32 cellular contexts compared by ENCODE assay signal in the genomic region with DNA sequence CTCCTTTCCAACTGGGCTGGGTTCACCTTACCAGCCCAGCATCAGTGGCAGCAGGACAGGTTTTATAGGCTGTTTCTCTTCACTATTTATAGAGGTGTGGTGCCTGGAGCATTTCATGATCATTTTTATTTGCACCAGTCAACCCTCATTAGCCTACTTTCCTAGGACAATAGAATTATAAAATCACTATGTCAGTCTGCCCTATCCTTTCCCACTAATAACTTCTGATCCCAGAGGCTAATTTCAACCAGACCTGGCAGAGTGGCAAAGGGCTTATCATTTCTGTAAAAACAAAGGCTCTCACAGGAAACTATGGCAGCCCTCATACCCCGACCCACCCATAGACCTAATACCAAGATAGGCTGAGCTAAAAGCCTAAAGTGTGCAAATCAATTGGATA.
"Had no signal": no experiment of that assay in that cellular context is flagged by ENCODE, and none has a peak within 500 bp of the region (broad histone marks: within the 10 kb centered on the region; RNA-seq: fewer than 3 reads in every experiment).

No MANE protein-coding gene starts in this region.

- H3K4me3 Mint-ChIP-seq: activated CD4-positive, alpha-beta T cell treated with anti-CD3 and anti-CD28 coated beads for 36 hours; activated naive CD4-positive, alpha-beta T cell treated with anti-CD3 and anti-CD28 coated beads for 36 hours; activated naive CD8-positive, alpha-beta T cell treated with anti-CD3 and anti-CD28 coated beads for 36 hours; activated T-cell treated with anti-CD3 and anti-CD28 coated beads, Interleukin-2, amount 50 U/mL, for 72 hours; brain; immature natural killer cell; naive thymus-derived CD4-positive, alpha-beta T cell; stimulated activated naive B cell treated with anti-CD40 and anti-IgM and Interleukin-4, amounts not matched to agents 10 μg/mL and 1 μg/mL and 100 μg/mL, for 72 hours; T-helper 2 cell treated with Interferon-gamma antibody and Interleukin-4, amounts not matched to agents 5 μg/mL and 100 μg/mL, for 36 hours had no signal

- H3K27me3 Mint-ChIP-seq: activated CD4-positive, alpha-beta T cell treated with anti-CD3 and anti-CD28 coated beads for 36 hours; activated naive CD8-positive, alpha-beta T cell treated with anti-CD3 and anti-CD28 coated beads for 36 hours; naive thymus-derived CD4-positive, alpha-beta T cell; stimulated activated naive B cell treated with anti-CD40 and anti-IgM and Interleukin-4, amounts not matched to agents 10 μg/mL and 1 μg/mL and 100 μg/mL, for 72 hours had no signal

- H3K36me3 ChIP-seq: adrenal gland, cardiac muscle cell, heart left ventricle, pancreas, sigmoid colon, stomach, thyroid gland, upper lobe of left lung, vagina had no signal

- H3K36me3 Mint-ChIP-seq: activated naive CD8-positive, alpha-beta T cell treated with anti-CD3 and anti-CD28 coated beads for 36 hours; brain; immature natural killer cell; naive thymus-derived CD4-positive, alpha-beta T cell; stimulated activated naive B cell treated with anti-CD40 and anti-IgM and Interleukin-4, amounts not matched to agents 10 μg/mL and 1 μg/mL and 100 μg/mL, for 72 hours had no signal

- H3K4me1 ChIP-seq: adrenal gland, heart left ventricle, pancreas, psoas muscle, sigmoid colon, stomach, thyroid gland, upper lobe of left lung, vagina had no signal

- H3K4me3 ChIP-seq: adrenal gland, cardiac muscle cell, heart left ventricle, pancreas, psoas muscle, sigmoid colon, smooth muscle cell, stomach, thyroid gland, upper lobe of left lung, vagina had no signal

- H3K27ac Mint-ChIP-seq: activated CD4-positive, alpha-beta T cell treated with anti-CD3 and anti-CD28 coated beads for 36 hours; activated naive CD4-positive, alpha-beta T cell treated with anti-CD3 and anti-CD28 coated beads for 36 hours; activated naive CD8-positive, alpha-beta T cell treated with anti-CD3 and anti-CD28 coated beads for 36 hours; activated T-cell treated with anti-CD3 and anti-CD28 coated beads, Interleukin-2, amount 50 U/mL, for 72 hours; brain; immature natural killer cell; naive thymus-derived CD4-positive, alpha-beta T cell; stimulated activated naive B cell treated with anti-CD40 and anti-IgM and Interleukin-4, amounts not matched to agents 10 μg/mL and 1 μg/mL and 100 μg/mL, for 72 hours; T-helper 2 cell treated with Interferon-gamma antibody and Interleukin-4, amounts not matched to agents 5 μg/mL and 100 μg/mL, for 36 hours had no signal

- H3K9me3 ChIP-seq: adrenal gland, heart left ventricle, pancreas, psoas muscle, sigmoid colon, stomach, thyroid gland, upper lobe of left lung, vagina had no signal

- H3K4me2 ChIP-seq: smooth muscle cell had no signal

- H3K27me3 ChIP-seq: adrenal gland, cardiac muscle cell, heart left ventricle, pancreas, sigmoid colon, stomach, thyroid gland, upper lobe of left lung, vagina had no signal

- DNase-seq: activated CD4-positive, alpha-beta T cell treated with anti-CD3 and anti-CD28 coated beads for 36 hours; activated CD4-positive, CD25-positive, alpha-beta regulatory T cell; activated effector memory CD4-positive, alpha-beta T cell treated with Interleukin-2 at 50 U/mL for 16 hours; activated naive CD4-positive, alpha-beta T cell treated with anti-CD3 and anti-CD28 coated beads for 36 hours; activated naive CD8-positive, alpha-beta T cell treated with anti-CD3 and anti-CD28 coated beads for 36 hours; activated T-cell treated with anti-CD3 and anti-CD28 coated beads for 4 hours; activated T-cell treated with anti-CD3 and anti-CD28 coated beads, Interleukin-2, amount 50 U/mL, for 72 hours; adrenal gland; aorta; cortex of kidney; foreskin fibroblast; heart left ventricle; hypothalamus; immature natural killer cell; kidney; left colon; midbrain; naive thymus-derived CD4-positive, alpha-beta T cell; pancreas; psoas muscle; sigmoid colon; stimulated activated CD4-positive, alpha-beta T cell treated with anti-CD3 and anti-CD28 coated beads, Interleukin-1b, Interleukin-23, amount 100 ng/mL, for 48 hours; stimulated activated naive B cell treated with anti-CD40 and anti-IgM and Interleukin-4, amounts not matched to agents 10 μg/mL and 1 μg/mL and 100 μg/mL, for 72 hours; stomach; thyroid gland; upper lobe of left lung had no signal

- H3K9me3 Mint-ChIP-seq: activated naive CD8-positive, alpha-beta T cell treated with anti-CD3 and anti-CD28 coated beads for 36 hours; activated T-cell treated with anti-CD3 and anti-CD28 coated beads, Interleukin-2, amount 50 U/mL, for 72 hours; brain; stimulated activated naive B cell treated with anti-CD40 and anti-IgM and Interleukin-4, amounts not matched to agents 10 μg/mL and 1 μg/mL and 100 μg/mL, for 72 hours; T-helper 2 cell treated with Interferon-gamma antibody and Interleukin-4, amounts not matched to agents 5 μg/mL and 100 μg/mL, for 36 hours had no signal

- ATAC-seq: activated CD4-positive, alpha-beta T cell treated with anti-CD3 and anti-CD28 coated beads for 36 hours; activated T-cell treated with anti-CD3 and anti-CD28 coated beads, Interleukin-2, amount 50 U/mL, for 72 hours; esophagus mucosa; heart left ventricle; left colon; naive thymus-derived CD4-positive, alpha-beta T cell; pancreas; psoas muscle; stimulated activated naive B cell treated with anti-CD40 and anti-IgM and Interleukin-4, amounts not matched to agents 10 μg/mL and 1 μg/mL and 100 μg/mL, for 72 hours had no signal

- H3K27ac ChIP-seq: adrenal gland, cardiac muscle cell, heart left ventricle, pancreas, psoas muscle, sigmoid colon, stomach, thyroid gland, upper lobe of left lung, vagina had no signal

- H3K4me1 Mint-ChIP-seq: activated CD4-positive, alpha-beta T cell treated with anti-CD3 and anti-CD28 coated beads for 36 hours; activated naive CD8-positive, alpha-beta T cell treated with anti-CD3 and anti-CD28 coated beads for 36 hours; immature natural killer cell; naive thymus-derived CD4-positive, alpha-beta T cell; stimulated activated naive B cell treated with anti-CD40 and anti-IgM and Interleukin-4, amounts not matched to agents 10 μg/mL and 1 μg/mL and 100 μg/mL, for 72 hours had no signal
